ENCODE assay signal across 8 cellular contexts in genomic region chr1:52632732-52633290, GRCh38. TPM values are rescaled to one million over a fixed set of nuclear protein-coding genes. Genes with fewer than 3 reads are reported as not detected.
DNase-seq lines count a peak whose midpoint lies in the region; ATAC-seq and TF ChIP-seq lines count a peak whose summit lies in the region.

TSS of gene SHISAL2A (plus strand) at chr1:52633168. CDS start at chr1:52633494, 326 bp downstream.

- CTCF ChIA-PET in MCF 10A (lab: Yijun Ruan, JAX): interaction anchor here (0.6 to 1.1 kb wide), 2 partner anchors 10 to 251 kb away, joined by 3 to 5 read pairs; no protein-coding TSS in a partner anchor

- peak within 1 kb of the TSS in 1 of 5 donors; percentile 44 for H3K9ac ChIP-seq in subcutaneous abdominal adipose tissue (ENCODE audit: low read length in 5 of 5)

- intact Hi-C loops in breast epithelium (cut with DNase I; ENCODE audit: low total_unique reads) (no loop called here), MCF 10A (cut with micrococcal nuclease) (no loop called here)

- DNase-seq in breast epithelium (ENCODE audit: low spot score in 2 of 2) (no peak), MCF 10A (ENCODE audit: unreplicated experiment) (no peak), naive B cell (peak; percentile 79), NCI-H1092 treated with DMSO at 0.1 percent for 48 hours (lab: John Stamatoyannopoulos, UW) (no peak), KG1 (lab: John Stamatoyannopoulos, UW) (no peak)
- peak; percentile 60 for DNase-seq in activated CD4-positive, alpha-beta T cell treated with anti-CD3 and anti-CD28 coated beads, Interleukin-2, amount 50 U/mL, for 4 hours
- DNase-seq in effector CD8-positive, alpha-beta T cell (lab: John Stamatoyannopoulos, UW): peak; percentile 37

- POLR2A ChIA-PET in MCF 10A (lab: Yijun Ruan, JAX): no interaction called here

- BruUV-seq in MCF 10A (replicated peaks; lab: Mats Ljungman, UMichigan): no TSS peak

- peak within 1 kb of the TSS; percentile 28 to 67 (median 52) for H3K4me3 ChIP-seq in breast epithelium
- peak within 1 kb of the TSS in 4 of 5 donors; percentile 36 to 60 (median 53) for H3K4me3 ChIP-seq in subcutaneous abdominal adipose tissue (ENCODE audit: low read depth in 1 of 5, low read length in 5 of 5)

- no peaks in the 10 kb centered on the region for H3K27me3 Mint-ChIP-seq in MCF 10A (ENCODE audit: insufficient read depth, unreplicated experiment)
- H3K27me3 Mint-ChIP-seq in naive B cell: no peaks in the 10 kb centered on the region

- no peaks in the 10 kb centered on the region for H3K9me3 ChIP-seq in breast epithelium
- peaks cover 0 to 4% (median 0%) of the 10 kb centered on the region in 5 donors for H3K9me3 ChIP-seq in subcutaneous abdominal adipose tissue (ENCODE audit: control insufficient read depth in 5 of 5, low read length in 5 of 5)

- H3K4me1 Mint-ChIP-seq in MCF 10A (ENCODE audit: insufficient read depth, unreplicated experiment) (peaks cover 10% of the 10 kb centered on the region), naive B cell (peaks cover 58 to 82% (median 65%) of the 10 kb centered on the region in 3 donors)

- peaks cover 3 to 6% of the 10 kb centered on the region in 2 donors for H3K4me1 ChIP-seq in breast epithelium
- H3K4me1 ChIP-seq in subcutaneous abdominal adipose tissue (ENCODE audit: control insufficient read depth in 5 of 5, insufficient read depth in 5 of 5, low read length in 5 of 5): peaks cover 0 to 24% (median 12%) of the 10 kb centered on the region in 5 donors

- H3K36me3 ChIP-seq in breast epithelium (no peaks in the 10 kb centered on the region), subcutaneous abdominal adipose tissue (ENCODE audit: control insufficient read depth in 5 of 5, insufficient read depth in 5 of 5, low read length in 5 of 5) (no peaks in the 10 kb centered on the region)

- H3K9me3 Mint-ChIP-seq in MCF 10A (ENCODE audit: unreplicated experiment): no peaks in the 10 kb centered on the region
- H3K9me3 Mint-ChIP-seq in naive B cell: no peaks in the 10 kb centered on the region

- no peaks in the 10 kb centered on the region for H3K36me3 Mint-ChIP-seq in MCF 10A (ENCODE audit: insufficient read depth, unreplicated experiment)
- H3K36me3 Mint-ChIP-seq in naive B cell: peaks cover 0 to 6% of the 10 kb centered on the region in 2 donors

- TF ChIP-seq POLR2A in breast epithelium (IDR thresholded peaks at IDR 0.05): no peak

- H3K27me3 ChIP-seq in breast epithelium (peaks cover 0 to 20% of the 10 kb centered on the region in 2 donors), subcutaneous abdominal adipose tissue (ENCODE audit: control insufficient read depth in 5 of 5, insufficient read depth in 4 of 5, low read length in 5 of 5) (peaks cover 19 to 31% (median 21%) of the 10 kb centered on the region in 5 donors)

- peak; percentile 20 to 32 for ATAC-seq in naive B cell (ENCODE audit: low read depth in 2 of 2)

- H3K4me3 Mint-ChIP-seq in MCF 10A (ENCODE audit: unreplicated experiment) (no peak within 1 kb of the TSS), naive B cell (peak within 1 kb of the TSS; percentile 88 to 100 (median 95))

- H3K27ac ChIP-seq in breast epithelium (no peak within 1 kb of the TSS), subcutaneous abdominal adipose tissue (ENCODE audit: low read depth, low read length) (no peak within 1 kb of the TSS)

- H3K27ac Mint-ChIP-seq in MCF 10A (ENCODE audit: low read depth, unreplicated experiment) (no peak within 1 kb of the TSS), naive B cell (peak within 1 kb of the TSS; percentile 96 to 99 (median 98))

- TF ChIP-seq CTCF in breast epithelium (IDR thresholded peaks at IDR 0.05) (no peak), MCF 10A (IDR thresholded peaks at IDR 0.05; ENCODE audit: unreplicated experiment) (no peak)

RNA-seq across cellular contexts. Expression of gene SHISAL2A, which starts in this region (rescaled TPM):
- total RNA-seq in breast epithelium (under 1 TPM in 1 of 3 donors, not detected in 2; 0.15 TPM), MCF 10A (2022) (0.26 TPM in 1 of 2 replicates, not detected in the other)
- polyA plus RNA-seq in naive B cell (ENCODE audit: low read depth in 6 of 6): 10 to 100 TPM in 5 of 6 donors, 1 to 10 TPM in 1; 7.4 to 19.6 (median 15.7) TPM

Comparison
In these comparisons a context has a peak if more than half of its experiments do, and no peak if none do; other contexts are left out.
1. DNase-seq: peak in activated CD4-positive, alpha-beta T cell treated with anti-CD3 and anti-CD28 coated beads, Interleukin-2, amount 50 U/mL, for 4 hours (2 of 2), effector CD8-positive, alpha-beta T cell (single experiment) and naive B cell (single experiment); none in breast epithelium (0 of 2), MCF 10A (single experiment), NCI-H1092 treated with DMSO at 0.1 percent for 48 hours (single experiment) and KG1 (single experiment).